In the genomic region with DNA sequence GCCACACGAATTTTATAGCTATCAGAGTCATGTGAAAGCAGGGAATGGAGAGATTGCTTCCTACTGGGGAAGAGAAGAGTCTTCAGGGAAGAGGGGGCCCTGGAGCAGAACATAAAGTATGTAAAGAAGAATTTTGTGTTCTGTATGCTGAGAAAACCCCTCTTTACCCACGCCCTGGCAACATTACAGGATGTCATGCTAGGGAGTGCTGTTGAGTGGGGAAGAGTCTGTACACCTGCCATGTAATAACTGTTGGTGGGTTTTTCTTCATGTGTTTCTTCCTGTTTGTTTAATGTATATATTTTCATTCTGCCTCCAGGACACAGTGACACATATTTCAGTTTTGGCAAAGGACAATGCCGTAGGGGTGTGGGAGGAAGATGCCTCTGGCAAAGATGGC, we compare ENCODE assay signal across 22 cellular contexts.
"Had no signal": no experiment of that assay in that cellular context is flagged by ENCODE, and none has a peak within 500 bp of the region (broad histone marks: within the 10 kb centered on the region; RNA-seq: fewer than 3 reads in every experiment).

No MANE protein-coding gene starts in this region.

- ATAC-seq: gastrocnemius medialis, left lung, pancreas, right cardiac atrium had no signal

- H3K4me3 ChIP-seq: dorsolateral prefrontal cortex, esophagus muscularis mucosa, gastrocnemius medialis, left lung, lung, pancreas, smooth muscle cell, thyroid gland, upper lobe of left lung, vagina had no signal

- H3K27me3 Mint-ChIP-seq: naive B cell had no signal

- H3K27ac ChIP-seq: dorsolateral prefrontal cortex, esophagus muscularis mucosa, gastrocnemius medialis, left lung, pancreas, thyroid gland, upper lobe of left lung, vagina had no signal

- H3K4me1 Mint-ChIP-seq: immature natural killer cell, nephron had no signal

- H3K4me3 Mint-ChIP-seq: immature natural killer cell, nephron had no signal

- H3K27me3 ChIP-seq: dorsolateral prefrontal cortex, esophagus muscularis mucosa, gastrocnemius medialis, left lung, pancreas, thyroid gland, upper lobe of left lung, vagina had no signal

- H3K9me3 ChIP-seq: esophagus muscularis mucosa, gastrocnemius medialis, left lung, pancreas, thyroid gland, upper lobe of left lung, vagina had no signal

- H3K4me2 ChIP-seq: smooth muscle cell had no signal

- H3K4me1 ChIP-seq: vagina had no signal

- DNase-seq: cortex of kidney; dorsolateral prefrontal cortex; effector memory CD4-positive, alpha-beta T cell; gastrocnemius medialis; glutamatergic neuron; immature natural killer cell; left lung; mesendoderm; naive B cell; occipital lobe; pancreas; right cardiac atrium; stimulated activated CD4-positive, alpha-beta T cell treated with anti-CD3 and anti-CD28 coated beads, Interleukin-2, amount 100 ng/mL, for 48 hours; stimulated activated naive CD4-positive, alpha-beta T cell treated with Interleukin-2 at 50 U/mL for 16 hours; thyroid gland; upper lobe of left lung had no signal

- H3K36me3 ChIP-seq: esophagus muscularis mucosa, gastrocnemius medialis, left lung, pancreas, thyroid gland, upper lobe of left lung, vagina had no signal

- H3K27ac Mint-ChIP-seq: immature natural killer cell, naive B cell, progenitor cell of endocrine pancreas had no signal
